Comparison of ENCODE assay signal across 9 cellular contexts in the genomic region with DNA sequence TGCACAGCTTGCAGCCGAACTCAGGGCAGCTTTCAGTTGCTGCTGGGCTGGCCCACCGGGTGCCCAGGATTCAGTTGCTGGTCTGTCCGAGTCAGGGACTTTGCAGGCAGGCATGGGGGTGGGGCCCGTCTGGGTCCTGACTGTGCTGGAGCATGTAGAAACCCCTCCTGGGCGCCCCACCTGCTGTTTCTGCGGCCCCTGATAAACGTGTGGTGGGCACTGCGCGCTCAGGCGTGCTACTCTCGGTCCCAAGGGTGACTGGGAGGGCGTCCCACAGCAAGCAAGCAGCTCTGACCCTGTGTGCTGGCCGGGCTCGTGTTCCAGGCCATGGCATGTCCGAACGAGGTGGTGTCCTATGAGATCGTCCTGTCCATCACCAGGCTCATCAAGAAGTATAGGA. TPM values are rescaled to one million over a fixed set of nuclear protein-coding genes. Genes with fewer than 3 reads are reported as not detected.
"Had no signal": no experiment of that assay in that cellular context is flagged by ENCODE, and none has a peak within 500 bp of the region (broad histone marks: within the 10 kb centered on the region; RNA-seq: fewer than 3 reads in every experiment).

No MANE protein-coding gene starts in this region.

- H3K4me3 Mint-ChIP-seq: GM23338, HFFc6, IgD-negative memory B cell had no signal

- H3K27me3 Mint-ChIP-seq: IgD-negative memory B cell had no signal

- DNase-seq: H7, HFFc6, KG1 had no signal

- H3K9me3 Mint-ChIP-seq: GM23338, HFFc6, IgD-negative memory B cell had no signal

- ATAC-seq: GM23338, HCT116, HepG2 had no signal

- H3K9me3 ChIP-seq: HAP-1 had no signal

- H3K4me1 Mint-ChIP-seq: GM23338, IgD-negative memory B cell had no signal

- H3K4me1 ChIP-seq: HAP-1 had no signal

- H3K27ac Mint-ChIP-seq: GM23338, HFFc6 had no signal

- H3K4me3 ChIP-seq: GM23338, HAP-1 had no signal

- H3K4me2 ChIP-seq: GM23338 had no signal

- H2AFZ ChIP-seq: GM23338 had no signal

- FAIRE-seq: HepG2 had no signal

- H3K27ac ChIP-seq: HL-60 had no signal

RNA-seq across cellular contexts. Expression of gene NHERF2, which starts 33.6 kb away (rescaled TPM):
- polyA plus RNA-seq: IgD-negative memory B cell had no signal

RNA-seq across cellular contexts. Expression of gene NPW, which starts 40.8 kb away (rescaled TPM):
- polyA plus RNA-seq: IgD-negative memory B cell had no signal
